10 cellular contexts compared by ENCODE assay signal in the genomic region with DNA sequence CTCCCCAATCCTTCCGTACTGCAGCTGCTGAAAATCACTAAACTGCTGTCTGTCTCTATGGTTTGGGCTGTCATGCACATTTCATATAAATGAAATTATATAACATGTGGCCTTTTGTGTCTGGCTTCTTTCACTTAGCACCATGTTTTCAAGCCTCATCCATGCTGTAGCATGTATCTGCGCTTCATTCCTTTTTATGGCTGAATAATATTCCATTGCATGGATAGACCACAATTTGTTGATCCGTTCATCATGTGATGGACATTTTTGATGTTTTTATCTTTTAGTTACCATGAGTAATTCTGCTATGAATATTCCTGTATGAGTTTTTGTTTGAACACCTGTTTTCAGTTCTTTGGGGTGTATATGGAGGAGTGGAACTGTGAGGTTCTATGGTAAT.
"Had no signal": no experiment of that assay in that cellular context is flagged by ENCODE, and none has a peak within 500 bp of the region (broad histone marks: within the 10 kb centered on the region; RNA-seq: fewer than 3 reads in every experiment).

No MANE protein-coding gene starts in this region.

- ATAC-seq: GM23338 had no signal

- H2AFZ ChIP-seq: GM23248, GM23338 had no signal

- H3K9me3 ChIP-seq: HAP-1 had no signal

- H3K4me2 ChIP-seq: GM23338 had no signal

- H3K4me3 ChIP-seq: GM23248, GM23338, HAP-1 had no signal

- H3K4me1 ChIP-seq: HAP-1 had no signal

- DNase-seq: GM23248, GOT3, H7, H9, HCEC 1CT, HFFc6 had no signal

- FAIRE-seq: H1, H54 had no signal

- H3K36me3 ChIP-seq: HAP-1 had no signal

- H3K9ac ChIP-seq: GM23248 had no signal

- H3K27ac ChIP-seq: GM23248 had no signal
